ENCODE assay signal across 20 cellular contexts in genomic region chr7:87369216-87369615, GRCh38. TPM values are rescaled to one million over a fixed set of nuclear protein-coding genes. Genes with fewer than 3 reads are reported as not detected.
DNase-seq lines count a peak whose midpoint lies in the region; ATAC-seq and TF ChIP-seq lines count a peak whose summit lies in the region.
"Had no signal": no experiment of that assay in that cellular context is flagged by ENCODE, and none has a peak within 500 bp of the region (broad histone marks: within the 10 kb centered on the region; RNA-seq: fewer than 3 reads in every experiment).

No MANE protein-coding gene starts in this region.

- no peaks in the 10 kb centered on the region for H3K9me3 ChIP-seq in CD8-positive, alpha-beta T cell (ENCODE audit: low read length)
- H3K9me3 ChIP-seq in mammary epithelial cell (replicated peaks; ENCODE audit: insufficient read depth, low read length) = no peaks in the 10 kb centered on the region

- H3K36me3 ChIP-seq in CD8-positive, alpha-beta T cell (ENCODE audit: insufficient read depth, low read length) = no peaks in the 10 kb centered on the region
- peaks cover 5% of the 10 kb centered on the region for H3K36me3 ChIP-seq in mammary epithelial cell (ENCODE audit: insufficient read depth, low read length)
- H3K36me3 ChIP-seq: cardiac muscle cell had no signal

- WGBS in mammary epithelial cell (ENCODE audit: low coverage, missing lambda C conversion rate) = 98% methylated on average over 4 of the region's 4 CpGs

- H3K79me2 ChIP-seq in mammary epithelial cell (ENCODE audit: insufficient read depth, low read length) = no peaks in the 10 kb centered on the region

- BruUV-seq in mammary epithelial cell (replicated peaks; lab: Mats Ljungman, UMichigan) = no TSS peak

- no peak overlapping the region for H3K9ac ChIP-seq in mammary epithelial cell (ENCODE audit: insufficient read depth, low read length)

- no peaks in the 10 kb centered on the region for H3K9me3 Mint-ChIP-seq in CD8-positive, alpha-beta T cell
- H3K9me3 Mint-ChIP-seq in activated CD4-positive, alpha-beta memory T cell treated with anti-CD3 and anti-CD28 coated beads, Interleukin-2, amount 10 ng/mL, durations not matched to agents 7 days and 5 days = no peaks in the 10 kb centered on the region
- H3K9me3 Mint-ChIP-seq in central memory CD8-positive, alpha-beta T cell = no peaks in the 10 kb centered on the region
- H3K9me3 Mint-ChIP-seq: type B pancreatic cell, WTC11 had no signal

- in situ Hi-C loops in mammary epithelial cell (cut with MboI; ENCODE audit: low sequenced_read_pairs in 2 of 2) = no loop called here

- ATAC-seq in CD8-positive, alpha-beta T cell = peak; percentile 64
- ATAC-seq in HG03442 (IDR thresholded peaks at IDR 0.05; ENCODE audit: unreplicated experiment) (peak; percentile 77), sciatic nerve (no peak)
- ATAC-seq in central memory CD8-positive, alpha-beta T cell (replicated peaks; ENCODE audit: extremely low read depth, poor library complexity, severe bottlenecking) = peak; percentile 64
- ATAC-seq: Right ventricle myocardium inferior, WTC11 had no signal

- no peak overlapping the region for H3K4me2 ChIP-seq in mammary epithelial cell (ENCODE audit: insufficient read depth, low read depth, low read length)

- dilution Hi-C loops in mammary epithelial cell (cut with HindIII; ENCODE audit: low sequenced_read_pairs) = no loop called here

- DNase-seq in CD8-positive, alpha-beta T cell = peak in 2 of 7 experiments; percentile 6 to 35
- peak; percentile 62 for DNase-seq in activated CD4-positive, alpha-beta memory T cell treated with anti-CD3 and anti-CD28 coated beads, Interleukin-2, amount 10 ng/mL, durations not matched to agents 7 days and 5 days
- no peak for DNase-seq in central memory CD8-positive, alpha-beta T cell (ENCODE audit: low spot score in 2 of 2)
- DNase-seq in mammary epithelial cell = no peak
- no peak for DNase-seq in sciatic nerve (ENCODE audit: low spot score)
- DNase-seq in NCI-H524 (lab: John Stamatoyannopoulos, UW) = no peak
- DNase-seq: AML-193, amniotic stem cell, dorsolateral prefrontal cortex, foreskin fibroblast, KG1, NCI-H2107, NCI-H524 treated with DMSO at 0.1 percent for 48 hours, retina had no signal

- no peak overlapping the region for H3K27ac ChIP-seq in CD8-positive, alpha-beta T cell (ENCODE audit: low read depth, low read length)
- H3K27ac ChIP-seq in mammary epithelial cell (ENCODE audit: insufficient read depth, low read depth, low read length) = no peak overlapping the region
- H3K27ac ChIP-seq: cardiac muscle cell, dorsolateral prefrontal cortex, epithelial cell of prostate had no signal

- CTCF ChIA-PET in CD8-positive, alpha-beta T cell (lab: Charles Lee) = no interaction called here
- CTCF ChIA-PET in activated CD4-positive, alpha-beta memory T cell treated with anti-CD3 and anti-CD28 coated beads, Interleukin-2, amount 10 ng/mL, durations not matched to agents 7 days and 5 days (lab: Charles Lee) = no interaction called here
- CTCF ChIA-PET in mammary epithelial cell (lab: Charles Lee; ENCODE audit: low non-redundant PET) = no interaction called here

- H3K36me3 Mint-ChIP-seq in CD8-positive, alpha-beta T cell = peaks cover 10% of the 10 kb centered on the region
- H3K36me3 Mint-ChIP-seq in activated CD4-positive, alpha-beta memory T cell treated with anti-CD3 and anti-CD28 coated beads, Interleukin-2, amount 10 ng/mL, durations not matched to agents 7 days and 5 days (ENCODE audit: low read depth) = peaks cover 15% of the 10 kb centered on the region
- no peaks in the 10 kb centered on the region for H3K36me3 Mint-ChIP-seq in central memory CD8-positive, alpha-beta T cell (ENCODE audit: insufficient read depth)
- H3K36me3 Mint-ChIP-seq: WTC11 had no signal

- no peak overlapping the region for H3K4me3 Mint-ChIP-seq in CD8-positive, alpha-beta T cell
- H3K4me3 Mint-ChIP-seq in activated CD4-positive, alpha-beta memory T cell treated with anti-CD3 and anti-CD28 coated beads, Interleukin-2, amount 10 ng/mL, durations not matched to agents 7 days and 5 days = no peak overlapping the region
- no peak overlapping the region for H3K4me3 Mint-ChIP-seq in central memory CD8-positive, alpha-beta T cell
- H3K4me3 Mint-ChIP-seq: type B pancreatic cell, WTC11 had no signal

- no peaks in the 10 kb centered on the region for H4K20me1 ChIP-seq in mammary epithelial cell (ENCODE audit: insufficient read depth, low read length)

- H2AFZ ChIP-seq in mammary epithelial cell (ENCODE audit: low read depth, low read length) = no peak overlapping the region

- H3K4me1 ChIP-seq in CD8-positive, alpha-beta T cell (ENCODE audit: insufficient read depth, low read length) = peaks cover 7% of the 10 kb centered on the region
- no peaks in the 10 kb centered on the region for H3K4me1 ChIP-seq in mammary epithelial cell (ENCODE audit: insufficient read depth, low read length)

- no peak for TF ChIP-seq CTCF in CD8-positive, alpha-beta T cell (IDR thresholded peaks at IDR 0.05)
- no peak for TF ChIP-seq CTCF in mammary epithelial cell (conservative IDR thresholded peaks at IDR 0.05 in 1 of 2, IDR thresholded peaks at IDR 0.05 in 1 of 2; ENCODE audit: extremely low read depth in 1 of 2, insufficient read depth in 1 of 2, low read depth in 1 of 2, low read length in 2 of 2)

- H3K27ac Mint-ChIP-seq in CD8-positive, alpha-beta T cell = no peak overlapping the region
- peak overlapping the region; percentile 33 for H3K27ac Mint-ChIP-seq in activated CD4-positive, alpha-beta memory T cell treated with anti-CD3 and anti-CD28 coated beads, Interleukin-2, amount 10 ng/mL, durations not matched to agents 7 days and 5 days
- H3K27ac Mint-ChIP-seq in central memory CD8-positive, alpha-beta T cell (ENCODE audit: low read depth) = no peak overlapping the region
- H3K27ac Mint-ChIP-seq: type B pancreatic cell, WTC11 had no signal

- POLR2A ChIA-PET in CD8-positive, alpha-beta T cell (lab: Charles Lee) = no interaction called here
- POLR2A ChIA-PET in activated CD4-positive, alpha-beta memory T cell treated with anti-CD3 and anti-CD28 coated beads, Interleukin-2, amount 10 ng/mL, durations not matched to agents 7 days and 5 days (lab: Charles Lee) = interaction anchor here (2.0 kb wide), 1 partner anchor 24 kb away, joined by 7 read pairs; the partner anchor contains the start of gene CROT

- H3K27me3 ChIP-seq in CD8-positive, alpha-beta T cell (ENCODE audit: insufficient read depth, low read length) = no peaks in the 10 kb centered on the region
- H3K27me3 ChIP-seq in mammary epithelial cell (ENCODE audit: insufficient read depth, low read length) = no peaks in the 10 kb centered on the region
- H3K27me3 ChIP-seq: cardiac muscle cell, dorsolateral prefrontal cortex had no signal

- H3K27me3 Mint-ChIP-seq in CD8-positive, alpha-beta T cell (ENCODE audit: low read depth) = no peaks in the 10 kb centered on the region
- H3K27me3 Mint-ChIP-seq in activated CD4-positive, alpha-beta memory T cell treated with anti-CD3 and anti-CD28 coated beads, Interleukin-2, amount 10 ng/mL, durations not matched to agents 7 days and 5 days = no peaks in the 10 kb centered on the region
- H3K27me3 Mint-ChIP-seq in central memory CD8-positive, alpha-beta T cell = no peaks in the 10 kb centered on the region
- H3K27me3 Mint-ChIP-seq: type B pancreatic cell had no signal

- peaks cover 7% of the 10 kb centered on the region for H3K4me1 Mint-ChIP-seq in CD8-positive, alpha-beta T cell (ENCODE audit: low read depth)
- H3K4me1 Mint-ChIP-seq in activated CD4-positive, alpha-beta memory T cell treated with anti-CD3 and anti-CD28 coated beads, Interleukin-2, amount 10 ng/mL, durations not matched to agents 7 days and 5 days = peaks cover 11% of the 10 kb centered on the region
- no peaks in the 10 kb centered on the region for H3K4me1 Mint-ChIP-seq in central memory CD8-positive, alpha-beta T cell
- H3K4me1 Mint-ChIP-seq: WTC11 had no signal

- intact Hi-C loops in CD8-positive, alpha-beta T cell (cut with DNase I, micrococcal nuclease) = no loop called here
- intact Hi-C loops in mammary epithelial cell (cut with micrococcal nuclease) (no loop called here), sciatic nerve (cut with DNase I) (no loop called here)

- H3K4me3 ChIP-seq in CD8-positive, alpha-beta T cell (ENCODE audit: low read depth, low read length) = no peak overlapping the region
- no peak overlapping the region for H3K4me3 ChIP-seq in mammary epithelial cell (replicated peaks in 1 of 3; ENCODE audit: insufficient read depth in 1 of 3, low read depth in 2 of 3, low read length in 3 of 3)
- H3K4me3 ChIP-seq: cardiac muscle cell, dorsolateral prefrontal cortex had no signal

RNA-seq across cellular contexts. Expression of gene CROT, which starts 23.8 kb away (rescaled TPM):
- total RNA-seq in CD8-positive, alpha-beta T cell = 1 to 10 TPM; 5.3 to 7.2 TPM
- 10 to 100 TPM in 1 of 2 experiments, 1 to 10 TPM in 1; 9.5 to 12.6 TPM for total RNA-seq in activated CD4-positive, alpha-beta memory T cell treated with anti-CD3 and anti-CD28 coated beads, Interleukin-2, amount 10 ng/mL, durations not matched to agents 7 days and 5 days
- total RNA-seq in mammary epithelial cell = 10 to 100 TPM; 15.9 to 34.0 TPM
- 11.2 TPM for polyA plus RNA-seq in mammary epithelial cell
- 10.3 TPM for polyA minus RNA-seq in mammary epithelial cell
- total RNA-seq in sciatic nerve = 13.1 TPM
